In genomic region chr10:4296165-4296564, GRCh38 we compare ENCODE assay signal across 1 cellular context.
TF ChIP-seq lines count a peak whose summit lies in the region.

No MANE protein-coding gene starts in this region.

TF ChIP-seq in WTC11, 78 proteins besides CTCF, POLR2A, EP300 and RAD21 (continued from another document):
- TF ChIP-seq AR (CRISPR knock-in tag; IDR thresholded peaks at IDR 0.05) (no peak), ZNF138 (CRISPR knock-in tag; conservative IDR thresholded peaks at IDR 0.05) (no peak), ATF2 (CRISPR knock-in tag; IDR thresholded peaks at IDR 0.05; ENCODE audit: borderline replicate concordance, low read depth) (no peak), ATF1 (CRISPR knock-in tag; IDR thresholded peaks at IDR 0.05) (no peak), ETV6 (CRISPR knock-in tag; IDR thresholded peaks at IDR 0.05) (no peak), ZNF416 (CRISPR knock-in tag; IDR thresholded peaks at IDR 0.05) (no peak), JAZF1 (CRISPR knock-in tag; IDR thresholded peaks at IDR 0.05) (no peak), ATF3 (CRISPR knock-in tag; conservative IDR thresholded peaks at IDR 0.05) (no peak), TEAD4 (CRISPR knock-in tag; IDR thresholded peaks at IDR 0.05) (no peak), FOXJ3 (CRISPR knock-in tag; IDR thresholded peaks at IDR 0.05; ENCODE audit: borderline replicate concordance) (no peak)
TF ChIP-seq in WTC11: peak in this region for 0.
